In genomic region chr5:179864686-179865085, GRCh38 we compare ENCODE assay signal across 26 cellular contexts. TPM values are rescaled to one million over a fixed set of nuclear protein-coding genes. Genes with fewer than 3 reads are reported as not detected.
DNase-seq lines count a peak whose midpoint lies in the region; ATAC-seq and TF ChIP-seq lines count a peak whose summit lies in the region.
"Had no signal": no experiment of that assay in that cellular context is flagged by ENCODE, and none has a peak within 500 bp of the region (broad histone marks: within the 10 kb centered on the region; RNA-seq: fewer than 3 reads in every experiment).

No MANE protein-coding gene starts in this region.

- in situ Hi-C loops in GM13977 (cut with MboI; ENCODE audit: low pct_unique_long_range_greater_than_20kb, low sequenced_read_pairs, unreplicated experiment), result no loop called here

- no peak for TF ChIP-seq CTCF in GM13977 (IDR thresholded peaks at IDR 0.05; ENCODE audit: extremely low read depth, insufficient read depth, missing control alignments)

- no peak overlapping the region for H3K4me3 Mint-ChIP-seq in stimulated activated effector memory CD8-positive, alpha-beta T cell treated with anti-CD3 and anti-CD28 coated beads, Interleukin-12 subunit alpha, Interleukin-12 subunit beta, amount 100 ng/mL, for 72 hours
- H3K4me3 Mint-ChIP-seq in naive thymus-derived CD8-positive, alpha-beta T cell, result no peak overlapping the region
- H3K4me3 Mint-ChIP-seq: B cell; CD8-positive, alpha-beta memory T cell had no signal

- H3K9me3 Mint-ChIP-seq in stimulated activated effector memory CD8-positive, alpha-beta T cell treated with anti-CD3 and anti-CD28 coated beads, Interleukin-12 subunit alpha, Interleukin-12 subunit beta, amount 100 ng/mL, for 72 hours, result no peaks in the 10 kb centered on the region
- no peaks in the 10 kb centered on the region for H3K9me3 Mint-ChIP-seq in naive thymus-derived CD8-positive, alpha-beta T cell
- H3K9me3 Mint-ChIP-seq: CD8-positive, alpha-beta memory T cell had no signal

- H3K36me3 Mint-ChIP-seq in stimulated activated effector memory CD8-positive, alpha-beta T cell treated with anti-CD3 and anti-CD28 coated beads, Interleukin-12 subunit alpha, Interleukin-12 subunit beta, amount 100 ng/mL, for 72 hours, result peaks cover 36% of the 10 kb centered on the region
- peaks cover 0 to 17% (median 0%) of the 10 kb centered on the region in 3 donors for H3K36me3 Mint-ChIP-seq in naive thymus-derived CD8-positive, alpha-beta T cell

- DNase-seq in GM13977 (ENCODE audit: low spot score), result peak; percentile 7
- DNase-seq in stimulated activated effector memory CD8-positive, alpha-beta T cell treated with anti-CD3 and anti-CD28 coated beads, Interleukin-12 subunit alpha, Interleukin-12 subunit beta, amount 100 ng/mL, for 72 hours (ENCODE audit: low spot score in 2 of 2), result no peak
- DNase-seq in naive thymus-derived CD8-positive, alpha-beta T cell, result no peak
- DNase-seq in activated effector memory CD4-positive, alpha-beta T cell treated with anti-CD3 and anti-CD28 coated beads, Interleukin-2, amount 50 U/mL, for 16 hours, result no peak
- DNase-seq in NCI-H187 treated with DMSO at 0.1 percent for 48 hours (lab: John Stamatoyannopoulos, UW), result no peak
- DNase-seq: CD8-positive, alpha-beta memory T cell; DMS 273 treated with DMSO at 0.1 percent for 48 hours; DMS79; EL; GDM1; Karpas-422; NCI-H1092 treated with DMSO at 0.1 percent for 48 hours; NCI-H1436 treated with DMSO at 0.1 percent for 48 hours; NCI-H1930; NCI-H2107; NCI-H446 treated with DMSO at 0.1 percent for 48 hours; NCI-H526 treated with DMSO at 0.1 percent for 48 hours; RPMI8226; SHP77 treated with DMSO at 0.1 percent for 48 hours had no signal

- no peaks in the 10 kb centered on the region for H3K27me3 ChIP-seq in layer of hippocampus (ENCODE audit: control insufficient read depth, insufficient read depth, low read length)

- H3K27ac ChIP-seq in angular gyrus (ENCODE audit: low read depth, low read length) (peak overlapping the region; percentile 13), layer of hippocampus (ENCODE audit: low read depth, low read length) (peak overlapping the region; percentile 21)
- H3K27ac ChIP-seq: C4-2B had no signal

- no peak for ATAC-seq in stimulated activated effector memory CD8-positive, alpha-beta T cell treated with anti-CD3 and anti-CD28 coated beads, Interleukin-12 subunit alpha, Interleukin-12 subunit beta, amount 100 ng/mL, for 72 hours
- ATAC-seq in HG03139 (IDR thresholded peaks at IDR 0.05; ENCODE audit: unreplicated experiment), result no peak
- no peak for ATAC-seq in naive thymus-derived CD8-positive, alpha-beta T cell
- ATAC-seq: GM12878, HepG2 had no signal

- POLR2A ChIA-PET in naive thymus-derived CD8-positive, alpha-beta T cell (lab: Charles Lee), result no interaction called here

- H3K4me1 Mint-ChIP-seq in stimulated activated effector memory CD8-positive, alpha-beta T cell treated with anti-CD3 and anti-CD28 coated beads, Interleukin-12 subunit alpha, Interleukin-12 subunit beta, amount 100 ng/mL, for 72 hours, result peaks cover 6% of the 10 kb centered on the region
- peaks cover 0 to 5% (median 3%) of the 10 kb centered on the region in 4 donors for H3K4me1 Mint-ChIP-seq in naive thymus-derived CD8-positive, alpha-beta T cell

- no peaks in the 10 kb centered on the region for H3K27me3 Mint-ChIP-seq in naive thymus-derived CD8-positive, alpha-beta T cell
- H3K27me3 Mint-ChIP-seq: B cell; CD8-positive, alpha-beta memory T cell had no signal

- H3K27ac Mint-ChIP-seq in stimulated activated effector memory CD8-positive, alpha-beta T cell treated with anti-CD3 and anti-CD28 coated beads, Interleukin-12 subunit alpha, Interleukin-12 subunit beta, amount 100 ng/mL, for 72 hours, result peak overlapping the region; percentile 20
- peak overlapping the region in 1 of 10 donors; percentile 13 for H3K27ac Mint-ChIP-seq in naive thymus-derived CD8-positive, alpha-beta T cell
- H3K27ac Mint-ChIP-seq: B cell had no signal

RNA-seq across cellular contexts. Expression of gene MRNIP, which starts 6.1 kb away (rescaled TPM):
- total RNA-seq in naive thymus-derived CD8-positive, alpha-beta T cell, result 100 to 1,000 TPM; 119 to 122 TPM
- polyA plus RNA-seq in naive thymus-derived CD8-positive, alpha-beta T cell, result 10 to 100 TPM; 13.6 to 18.5 (median 15.5) TPM

RNA-seq across cellular contexts. Expression of gene TBC1D9B, which starts 43.0 kb away (rescaled TPM):
- 10 to 100 TPM; 88.1 to 89.2 TPM for total RNA-seq in naive thymus-derived CD8-positive, alpha-beta T cell
- 10 to 100 TPM; 11.0 to 40.6 (median 20.8) TPM for polyA plus RNA-seq in naive thymus-derived CD8-positive, alpha-beta T cell

RNA-seq across cellular contexts. Expression of gene SQSTM1, which starts 44.0 kb away (rescaled TPM):
- 100 to 1,000 TPM; 357 to 370 TPM for total RNA-seq in naive thymus-derived CD8-positive, alpha-beta T cell
- polyA plus RNA-seq in naive thymus-derived CD8-positive, alpha-beta T cell, result 100 to 1,000 TPM; 144 to 157 (median 150) TPM

RNA-seq across cellular contexts. Expression of gene MGAT4B, which starts 58.0 kb away (rescaled TPM):
- 100 to 1,000 TPM; 170 to 175 TPM for total RNA-seq in naive thymus-derived CD8-positive, alpha-beta T cell
- 10 to 100 TPM in 2 of 3 donors, 1 to 10 TPM in 1; 7.8 to 20.9 (median 13.5) TPM for polyA plus RNA-seq in naive thymus-derived CD8-positive, alpha-beta T cell
